ENCODE assay signal across 10 cellular contexts in genomic region chr15:70559223-70559823, GRCh38.
DNase-seq lines count a peak whose midpoint lies in the region; ATAC-seq and TF ChIP-seq lines count a peak whose summit lies in the region.
"Had no signal": no experiment of that assay in that cellular context is flagged by ENCODE, and none has a peak within 500 bp of the region (broad histone marks: within the 10 kb centered on the region; RNA-seq: fewer than 3 reads in every experiment).

No MANE protein-coding gene starts in this region.

- H3K4me3 ChIP-seq in OCI-LY7 (ENCODE audit: low read depth, low read length, poor library complexity, severe bottlenecking): no peak overlapping the region
- H3K4me3 ChIP-seq: SJCRH30 had no signal

- no peaks in the 10 kb centered on the region for H3K79me2 ChIP-seq in OCI-LY7 (ENCODE audit: insufficient read depth, low read depth, low read length)

- no peak overlapping the region for H3K4me3 Mint-ChIP-seq in activated naive CD4-positive, alpha-beta T cell treated with anti-CD3 and anti-CD28 coated beads for 36 hours

- H3K36me3 ChIP-seq in OCI-LY7 (ENCODE audit: insufficient read depth, low read length): no peaks in the 10 kb centered on the region
- H3K36me3 ChIP-seq: SJCRH30 had no signal

- CTCF ChIA-PET in OCI-LY7 (lab: Charles Lee; ENCODE audit: unreplicated experiment): interaction anchor here (0.6 kb wide), 1 partner anchor 179 kb away, joined by 3 read pairs; no protein-coding TSS in a partner anchor
- CTCF ChIA-PET in activated naive CD4-positive, alpha-beta T cell treated with anti-CD3 and anti-CD28 coated beads for 36 hours (lab: Charles Lee): interaction anchor here (0.6 to 2.5 kb wide), 10 partner anchors 9 to 47 kb away, joined by 3 to 15 read pairs (median 4); no protein-coding TSS in a partner anchor

- H3K4me2 ChIP-seq in OCI-LY7 (ENCODE audit: low read length): no peak overlapping the region

- H4K20me1 ChIP-seq in OCI-LY7 (ENCODE audit: insufficient read depth, low read length): no peaks in the 10 kb centered on the region

- no peak for TF ChIP-seq CTCF in OCI-LY7 (conservative IDR thresholded peaks at IDR 0.05; ENCODE audit: low read length)

- intact Hi-C loops in OCI-LY7 (cut with micrococcal nuclease; ENCODE audit: unreplicated experiment): no loop called here
- intact Hi-C loops in activated naive CD4-positive, alpha-beta T cell treated with anti-CD3 and anti-CD28 coated beads for 36 hours (cut with micrococcal nuclease): loop anchor here (1.0 to 2.0 kb wide), 5 partner anchors 11 to 67 kb away; no protein-coding TSS in a partner anchor

- no peaks in the 10 kb centered on the region for H3K9me3 ChIP-seq in OCI-LY7 (ENCODE audit: low read length)
- H3K9me3 ChIP-seq: SJCRH30 had no signal

- H3K27ac Mint-ChIP-seq in activated naive CD4-positive, alpha-beta T cell treated with anti-CD3 and anti-CD28 coated beads for 36 hours: no peak overlapping the region

- DNase-seq in AG08396 (ENCODE audit: low spot score): peak; percentile 45
- peak; percentile 4 for DNase-seq in OCI-LY7 (ENCODE audit: low spot score)
- peak; percentile 92 for DNase-seq in activated naive CD4-positive, alpha-beta T cell treated with anti-CD3 and anti-CD28 coated beads for 36 hours
- DNase-seq in left lobe of liver (ENCODE audit: low spot score): no peak
- DNase-seq in stimulated activated CD8-positive, alpha-beta memory T cell treated with anti-CD3 and anti-CD28 coated beads, Interleukin-4, amount 100 ng/mL, for 4 hours (ENCODE audit: low read depth in 2 of 2, low spot score in 1 of 2): peak; percentile 18 to 22
- DNase-seq in NCI-H446 treated with DMSO at 0.1 percent for 48 hours (lab: John Stamatoyannopoulos, UW): no peak
- no peak for DNase-seq in NCI-H1092 treated with DMSO at 0.1 percent for 48 hours (lab: John Stamatoyannopoulos, UW)
- DNase-seq in NCI-H226: no peak

- no peaks in the 10 kb centered on the region for H3K9me3 Mint-ChIP-seq in activated naive CD4-positive, alpha-beta T cell treated with anti-CD3 and anti-CD28 coated beads for 36 hours

- no peak overlapping the region for H3K27ac ChIP-seq in OCI-LY7 (ENCODE audit: low read depth, low read length, poor library complexity, severe bottlenecking)
- H3K27ac ChIP-seq: C4-2B, SJCRH30 had no signal

- H3K27me3 Mint-ChIP-seq in activated naive CD4-positive, alpha-beta T cell treated with anti-CD3 and anti-CD28 coated beads for 36 hours (ENCODE audit: low read depth): no peaks in the 10 kb centered on the region

- peak; percentile 72 for ATAC-seq in left lobe of liver

- POLR2A ChIA-PET in OCI-LY7 (lab: Charles Lee): interaction anchor here (0.6 to 0.7 kb wide), 2 partner anchors 9 to 791 kb away, joined by 3 to 4 read pairs; no protein-coding TSS in a partner anchor

- no TSS peak for BruUV-seq in OCI-LY7 (replicated peaks; lab: Mats Ljungman, UMichigan)

- H3K9me2 ChIP-seq in OCI-LY7 (ENCODE audit: insufficient read depth, low read length): no peaks in the 10 kb centered on the region

- H3K36me3 Mint-ChIP-seq in activated naive CD4-positive, alpha-beta T cell treated with anti-CD3 and anti-CD28 coated beads for 36 hours (ENCODE audit: low read depth): no peaks in the 10 kb centered on the region

- H2AFZ ChIP-seq in OCI-LY7 (ENCODE audit: low read length): no peak overlapping the region

- H3K4me1 ChIP-seq in OCI-LY7 (ENCODE audit: insufficient read depth, low read length, poor library complexity, severe bottlenecking): no peaks in the 10 kb centered on the region
- H3K4me1 ChIP-seq: SJCRH30 had no signal

- peaks cover 12% of the 10 kb centered on the region for H3K4me1 Mint-ChIP-seq in activated naive CD4-positive, alpha-beta T cell treated with anti-CD3 and anti-CD28 coated beads for 36 hours (ENCODE audit: low read depth)

Comparison
In these comparisons a context has a peak if more than half of its experiments do, and no peak if none do; other contexts are left out.
1. DNase-seq: peak in AG08396 (single experiment), OCI-LY7 (single experiment), activated naive CD4-positive, alpha-beta T cell treated with anti-CD3 and anti-CD28 coated beads for 36 hours (single experiment) and stimulated activated CD8-positive, alpha-beta memory T cell treated with anti-CD3 and anti-CD28 coated beads, Interleukin-4, amount 100 ng/mL, for 4 hours (2 of 2); none in left lobe of liver (single experiment), NCI-H446 treated with DMSO at 0.1 percent for 48 hours (single experiment), NCI-H1092 treated with DMSO at 0.1 percent for 48 hours (single experiment) and NCI-H226 (single experiment).